ENCODE assay signal across 11 cellular contexts in the genomic region with DNA sequence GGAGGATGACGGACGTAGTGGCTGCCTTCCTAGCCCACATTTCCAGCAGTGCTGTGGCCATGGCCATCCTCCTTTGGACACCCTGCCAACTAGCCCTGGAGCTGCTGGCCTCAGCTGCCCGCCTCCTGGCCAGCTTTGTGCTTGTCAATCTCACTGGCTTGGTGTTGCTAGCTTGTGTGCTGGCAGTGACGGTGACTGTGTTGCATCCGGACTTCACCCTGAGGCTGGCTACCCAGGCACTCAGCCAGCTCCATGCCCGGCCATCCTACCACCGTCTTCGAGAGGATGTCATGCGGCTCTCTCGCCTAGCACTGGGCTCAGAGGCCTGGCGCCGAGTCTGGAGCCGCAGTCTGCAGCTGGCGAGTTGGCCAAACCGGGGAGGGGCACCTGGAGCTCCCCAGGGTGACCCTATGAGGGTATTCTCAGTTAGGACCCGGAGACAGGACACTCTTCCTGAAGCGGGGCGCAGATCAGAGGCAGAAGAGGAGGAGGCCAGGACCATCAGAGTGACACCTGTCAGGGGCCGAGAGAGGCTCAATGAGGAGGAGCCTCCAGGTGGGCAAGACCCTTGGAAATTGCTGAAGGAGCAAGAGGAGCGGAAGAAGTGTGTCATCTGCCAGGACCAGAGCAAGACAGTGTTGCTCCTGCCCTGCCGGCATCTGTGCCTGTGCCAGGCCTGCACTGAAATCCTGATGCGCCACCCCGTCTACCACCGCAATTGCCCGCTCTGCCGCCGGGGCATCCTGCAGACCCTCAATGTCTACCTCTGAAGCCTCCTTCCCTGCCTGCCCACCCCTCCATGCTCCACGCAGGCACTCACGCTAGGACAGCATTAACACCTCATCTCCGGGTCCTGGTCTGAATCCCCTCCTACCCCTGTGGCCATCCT. TPM values are rescaled to one million over a fixed set of nuclear protein-coding genes. Genes with fewer than 3 reads are reported as not detected.
DNase-seq lines count a peak whose midpoint lies in the region; ATAC-seq and TF ChIP-seq lines count a peak whose summit lies in the region.
"Had no signal": no experiment of that assay in that cellular context is flagged by ENCODE, and none has a peak within 500 bp of the region (broad histone marks: within the 10 kb centered on the region; RNA-seq: fewer than 3 reads in every experiment).

No MANE protein-coding gene starts in this region.

- TF ChIP-seq POLR2A in spleen (IDR thresholded peaks at IDR 0.05), result no peak

- peaks cover 12% of the 10 kb centered on the region for H3K27me3 Mint-ChIP-seq in activated CD4-positive, alpha-beta T cell treated with anti-CD3 and anti-CD28 coated beads, Interleukin-2, amount 10 ng/mL, durations not matched to agents 7 days and 5 days
- H3K27me3 Mint-ChIP-seq in activated B cell treated with CpG ODN at 0.5 μM for 24 hours, result peaks cover 10% of the 10 kb centered on the region

- intact Hi-C loops in activated B cell treated with CpG ODN at 0.5 μM for 24 hours (cut with micrococcal nuclease) (no loop called here), spleen (cut with DNase I; ENCODE audit: low total_unique reads) (no loop called here)

- no peak for DNase-seq in activated CD4-positive, alpha-beta T cell treated with anti-CD3 and anti-CD28 coated beads, Interleukin-2, amount 10 ng/mL, durations not matched to agents 7 days and 5 days
- no peak for DNase-seq in activated CD4-positive, alpha-beta T cell treated with anti-CD3 and anti-CD28 coated beads, Interleukin-2, amount 50 U/mL, for 1 hour
- DNase-seq in activated B cell treated with CpG ODN at 0.5 μM for 24 hours (no peak), spleen (peak; percentile 80), HuH-7 (ENCODE audit: low spot score) (no peak), NOMO-1 (lab: John Stamatoyannopoulos, UW; ENCODE audit: unreplicated experiment in 2 of 2) (no peak), NCI-H1417 treated with DMSO at 0.1 percent for 48 hours (lab: John Stamatoyannopoulos, UW) (no peak)
- DNase-seq: T-helper 9 cell, thyroid gland had no signal

- H3K4me1 ChIP-seq in iPS-18a (ENCODE audit: control insufficient read depth, low read depth, low read length) (peaks cover 11% of the 10 kb centered on the region), spleen (peaks cover 34 to 83% (median 63%) of the 10 kb centered on the region in 6 donors)

- peaks cover 10% of the 10 kb centered on the region for H3K36me3 Mint-ChIP-seq in activated CD4-positive, alpha-beta T cell treated with anti-CD3 and anti-CD28 coated beads, Interleukin-2, amount 10 ng/mL, durations not matched to agents 7 days and 5 days (ENCODE audit: low read depth)
- H3K36me3 Mint-ChIP-seq in activated B cell treated with CpG ODN at 0.5 μM for 24 hours (ENCODE audit: low read depth), result peaks cover 15% of the 10 kb centered on the region

- H3K27ac ChIP-seq in iPS-18a (ENCODE audit: low read length) (no peak overlapping the region), spleen (no peak overlapping the region)
- H3K27ac ChIP-seq: KMS-11, thyroid gland had no signal

- H3K27ac Mint-ChIP-seq in activated CD4-positive, alpha-beta T cell treated with anti-CD3 and anti-CD28 coated beads, Interleukin-2, amount 10 ng/mL, durations not matched to agents 7 days and 5 days, result peak overlapping the region; percentile 99
- no peak overlapping the region for H3K27ac Mint-ChIP-seq in activated B cell treated with CpG ODN at 0.5 μM for 24 hours

- H3K4me3 ChIP-seq in iPS-18a (ENCODE audit: low read length) (peak overlapping the region; percentile 80), spleen (peak overlapping the region in 4 of 8 donors; percentile 93 to 99 (median 95))

- H3K9me3 ChIP-seq in iPS-18a (ENCODE audit: control insufficient read depth, low read depth, low read length) (no peaks in the 10 kb centered on the region), spleen (no peaks in the 10 kb centered on the region)
- H3K9me3 ChIP-seq: thyroid gland had no signal

- POLR2A ChIA-PET in activated CD4-positive, alpha-beta T cell treated with anti-CD3 and anti-CD28 coated beads, Interleukin-2, amount 10 ng/mL, durations not matched to agents 7 days and 5 days (lab: Charles Lee), result no interaction called here
- POLR2A ChIA-PET in activated B cell treated with CpG ODN at 0.5 μM for 24 hours (lab: Charles Lee), result no interaction called here

- no peak for ATAC-seq in activated B cell treated with CpG ODN at 0.5 μM for 24 hours (ENCODE audit: low read depth)

- WGBS in spleen, 5 donors, result 90 to 93% (median 92%) methylated on average over 27 to 30 of the region's 30 CpGs

- CTCF ChIA-PET in activated CD4-positive, alpha-beta T cell treated with anti-CD3 and anti-CD28 coated beads, Interleukin-2, amount 10 ng/mL, durations not matched to agents 7 days and 5 days (lab: Charles Lee), result interaction anchor here (1.6 kb wide), 1 partner anchor 20 kb away, joined by 6 read pairs; no protein-coding TSS in a partner anchor
- CTCF ChIA-PET in activated B cell treated with CpG ODN at 0.5 μM for 24 hours (lab: Charles Lee), result interaction anchor here (1.0 to 2.2 kb wide), 2 partner anchors 13 to 20 kb away, joined by 3 to 12 read pairs; no protein-coding TSS in a partner anchor

- H3K9me3 Mint-ChIP-seq in activated CD4-positive, alpha-beta T cell treated with anti-CD3 and anti-CD28 coated beads, Interleukin-2, amount 10 ng/mL, durations not matched to agents 7 days and 5 days, result no peaks in the 10 kb centered on the region
- H3K9me3 Mint-ChIP-seq in activated B cell treated with CpG ODN at 0.5 μM for 24 hours, result no peaks in the 10 kb centered on the region

- peaks cover 26% of the 10 kb centered on the region for H3K27me3 ChIP-seq in iPS-18a (ENCODE audit: control insufficient read depth, insufficient read depth, low read length)
- H3K27me3 ChIP-seq in spleen (replicated peaks in 1 of 7), result peaks cover 3 to 26% (median 16%) of the 10 kb centered on the region in 7 donors
- H3K27me3 ChIP-seq: thyroid gland had no signal

- no peak overlapping the region for H3K9ac ChIP-seq in iPS-18a (ENCODE audit: low read length)

- H3K4me1 Mint-ChIP-seq in activated CD4-positive, alpha-beta T cell treated with anti-CD3 and anti-CD28 coated beads, Interleukin-2, amount 10 ng/mL, durations not matched to agents 7 days and 5 days, result peaks cover 64% of the 10 kb centered on the region
- H3K4me1 Mint-ChIP-seq in activated B cell treated with CpG ODN at 0.5 μM for 24 hours, result peaks cover 35% of the 10 kb centered on the region

- peaks cover 7% of the 10 kb centered on the region for H3K36me3 ChIP-seq in iPS-18a (ENCODE audit: control insufficient read depth, low read depth, low read length)
- peaks cover 0 to 18% (median 8%) of the 10 kb centered on the region in 6 donors for H3K36me3 ChIP-seq in spleen
- H3K36me3 ChIP-seq: thyroid gland had no signal

- H3K4me3 Mint-ChIP-seq in activated CD4-positive, alpha-beta T cell treated with anti-CD3 and anti-CD28 coated beads, Interleukin-2, amount 10 ng/mL, durations not matched to agents 7 days and 5 days, result peak overlapping the region; percentile 91
- H3K4me3 Mint-ChIP-seq in activated B cell treated with CpG ODN at 0.5 μM for 24 hours, result peak overlapping the region; percentile 99

- TF ChIP-seq CTCF in activated B cell treated with CpG ODN at 0.5 μM for 24 hours (IDR thresholded peaks at IDR 0.05) (no peak), spleen (IDR thresholded peaks at IDR 0.05 in 8 of 11, conservative IDR thresholded peaks at IDR 0.05 in 3 of 11) (no peak)

RNA-seq across cellular contexts. Expression of gene RNF26, which starts 1.6 kb away (rescaled TPM):
- 10 to 100 TPM; 38.3 to 38.8 TPM for total RNA-seq in activated CD4-positive, alpha-beta T cell treated with anti-CD3 and anti-CD28 coated beads, Interleukin-2, amount 10 ng/mL, durations not matched to agents 7 days and 5 days
- total RNA-seq in activated B cell treated with CpG ODN at 0.5 μM for 24 hours (20.1 and 21.2 TPM in 2 replicates), spleen (10 to 100 TPM; 13.6 to 18.2 (median 16.5) TPM)
- polyA plus RNA-seq in spleen, result 10 to 100 TPM in 2 of 3 donors, 1 to 10 TPM in 1; 8.6 to 13.2 (median 10.0) TPM

RNA-seq across cellular contexts. Expression of gene C1QTNF5, which starts 4.8 kb away (rescaled TPM):
- not detected for total RNA-seq in activated CD4-positive, alpha-beta T cell treated with anti-CD3 and anti-CD28 coated beads, Interleukin-2, amount 10 ng/mL, durations not matched to agents 7 days and 5 days
- total RNA-seq in activated B cell treated with CpG ODN at 0.5 μM for 24 hours (not detected in 2 replicates), spleen (10 to 100 TPM; 21.3 to 55.0 (median 35.8) TPM)
- 10 to 100 TPM; 10.3 to 29.0 (median 20.2) TPM for polyA plus RNA-seq in spleen

RNA-seq across cellular contexts. Expression of gene MFRP, which starts 10.6 kb away (rescaled TPM):
- total RNA-seq in activated CD4-positive, alpha-beta T cell treated with anti-CD3 and anti-CD28 coated beads, Interleukin-2, amount 10 ng/mL, durations not matched to agents 7 days and 5 days, result not detected
- not detected in 2 replicates for total RNA-seq in activated B cell treated with CpG ODN at 0.5 μM for 24 hours
- under 1 TPM in 1 of 7 donors, not detected in 6; 0.16 TPM for total RNA-seq in spleen
- under 1 TPM; 0.02 to 0.03 (median 0.02) TPM for polyA plus RNA-seq in spleen
- total RNA-seq: thyroid gland had no signal

RNA-seq across cellular contexts. Expression of gene MCAM, which starts 19.0 kb away (rescaled TPM):
- total RNA-seq in activated CD4-positive, alpha-beta T cell treated with anti-CD3 and anti-CD28 coated beads, Interleukin-2, amount 10 ng/mL, durations not matched to agents 7 days and 5 days, result 1 to 10 TPM; 1.0 to 1.4 TPM
- 0.15 and 0.20 TPM in 2 replicates for total RNA-seq in activated B cell treated with CpG ODN at 0.5 μM for 24 hours
- 100 to 1,000 TPM in 4 of 7 donors, 10 to 100 TPM in 3; 24.2 to 612 (median 139) TPM for total RNA-seq in spleen
- polyA plus RNA-seq in spleen, result 10 to 100 TPM; 10.3 to 19.3 (median 12.2) TPM

RNA-seq across cellular contexts. Expression of gene USP2, which starts 45.6 kb away (rescaled TPM):
- under 1 TPM; 0.17 to 0.22 TPM for total RNA-seq in activated CD4-positive, alpha-beta T cell treated with anti-CD3 and anti-CD28 coated beads, Interleukin-2, amount 10 ng/mL, durations not matched to agents 7 days and 5 days
- 0.24 TPM in 1 of 2 replicates, not detected in the other for total RNA-seq in activated B cell treated with CpG ODN at 0.5 μM for 24 hours
- under 1 TPM; 0.28 to 0.88 (median 0.60) TPM for total RNA-seq in spleen
- polyA plus RNA-seq in spleen, result under 1 TPM; 0.15 to 0.58 (median 0.27) TPM

Comparison
In these comparisons a context has a peak if more than half of its experiments do, and no peak if none do; other contexts are left out.
1. RNA of gene C1QTNF5, which starts 4.8 kb away (total RNA-seq): 21.3 to 55.0 TPM in spleen; not detected in activated CD4-positive, alpha-beta T cell treated with anti-CD3 and anti-CD28 coated beads, Interleukin-2, amount 10 ng/mL, durations not matched to agents 7 days and 5 days and not detected in activated B cell treated with CpG ODN at 0.5 μM for 24 hours; every median in the first group is over 10 times any median in the second.